Comparison of ENCODE assay signal across 10 cellular contexts in genomic region chr1:181324797-181325616, GRCh38.
DNase-seq lines count a peak whose midpoint lies in the region; ATAC-seq and TF ChIP-seq lines count a peak whose summit lies in the region.
"Had no signal": no experiment of that assay in that cellular context is flagged by ENCODE, and none has a peak within 500 bp of the region (broad histone marks: within the 10 kb centered on the region; RNA-seq: fewer than 3 reads in every experiment).

No MANE protein-coding gene starts in this region.

- H3K27ac ChIP-seq in HCT116 (ENCODE audit: low read depth, low read length), result no peak overlapping the region

- H3K4me3 ChIP-seq in HCT116 (replicated peaks in 1 of 2; ENCODE audit: low read depth in 1 of 2, low read length in 2 of 2) (peak overlapping the region in 1 of 2 experiments; percentile 40; a peak in 3 of 4 replicates), epithelial cell of esophagus (ENCODE audit: low read length) (no peak overlapping the region)

- no peaks in the 10 kb centered on the region for H3K9me2 ChIP-seq in HCT116 (ENCODE audit: insufficient read depth)

- no peaks in the 10 kb centered on the region for H4K20me1 ChIP-seq in HCT116 (ENCODE audit: insufficient read depth)

- TF ChIP-seq CTCF in HCT116 (IDR thresholded peaks at IDR 0.05 in 2 of 3, conservative IDR thresholded peaks at IDR 0.05 in 1 of 3; ENCODE audit: borderline replicate concordance in 1 of 3, insufficient read depth in 1 of 3, low read depth in 2 of 3, low read length in 2 of 3), result no peak
- TF ChIP-seq CTCF in epithelial cell of esophagus (IDR thresholded peaks at IDR 0.05; ENCODE audit: insufficient read depth, low read depth, low read length, missing control alignments), result no peak

- intact Hi-C loops in HCT116 (cut with micrococcal nuclease), result no loop called here

- no TSS peak for BruUV-seq in HCT116 (replicated peaks; lab: Mats Ljungman, UMichigan)

- H3K36me3 ChIP-seq in HCT116 (ENCODE audit: control insufficient read depth in 1 of 2, insufficient read depth in 2 of 2, low read length in 2 of 2), result no peaks in the 10 kb centered on the region

- peaks cover 7 to 15% of the 10 kb centered on the region in 2 experiments for H3K4me1 ChIP-seq in HCT116 (ENCODE audit: control insufficient read depth in 1 of 2, insufficient read depth in 2 of 2, low read length in 2 of 2)
- H3K4me1 ChIP-seq: Caco-2 had no signal

- no peak for TF ChIP-seq RAD21 in HCT116 (IDR thresholded peaks at IDR 0.05; ENCODE audit: low read depth)

- peak; percentile 66 for DNase-seq in HCT116 (ENCODE audit: low read depth, low spot score)
- DNase-seq in activated CD8-positive, alpha-beta memory T cell treated with anti-CD3 and anti-CD28 coated beads for 24 hours, result peak; percentile 74
- peak; percentile 93 for DNase-seq in epithelial cell of esophagus (ENCODE audit: low read depth)
- DNase-seq in stimulated activated CD4-positive, alpha-beta T cell treated with anti-CD3 and anti-CD28 coated beads, TNF-alpha, amount 100 ng/mL, for 4 hours (ENCODE audit: low read depth in 3 of 3), result peak in 2 of 3 experiments; percentile 40 to 41
- DNase-seq in NCI-H1105 (lab: John Stamatoyannopoulos, UW), result no peak
- DNase-seq: Caco-2, NCI-H1436 treated with DMSO at 0.1 percent for 48 hours had no signal

- H3K9ac ChIP-seq in HCT116 (ENCODE audit: low read length), result no peak overlapping the region

- no peaks in the 10 kb centered on the region for H3K9me3 ChIP-seq in HCT116 (ENCODE audit: control insufficient read depth in 1 of 2, insufficient read depth in 1 of 2, low read depth in 1 of 2, low read length in 2 of 2)
- H3K9me3 ChIP-seq: Caco-2 had no signal

- CTCF ChIA-PET in HCT116 (lab: Charles Lee), result interaction anchor here (0.7 kb wide), 1 partner anchor 98 kb away, joined by 3 read pairs; no protein-coding TSS in a partner anchor

- no peaks in the 10 kb centered on the region for H3K79me2 ChIP-seq in HCT116 (ENCODE audit: insufficient read depth, low read length)

- ATAC-seq in HCT116 (peak; percentile 97), GM18861 (IDR thresholded peaks at IDR 0.05; ENCODE audit: unreplicated experiment) (no peak), HG02642 (IDR thresholded peaks at IDR 0.05; ENCODE audit: poor library complexity, unreplicated experiment) (no peak), HG02798 (IDR thresholded peaks at IDR 0.05; ENCODE audit: poor library complexity, unreplicated experiment) (no peak)

- POLR2A ChIA-PET in HCT116 (lab: Charles Lee), result no interaction called here

- peak overlapping the region; percentile 85 for H3K4me2 ChIP-seq in HCT116 (ENCODE audit: low read length)

- RAD21 ChIA-PET in HCT116 (lab: Charles Lee; ENCODE audit: low non-redundant PET in 1 of 2, low total read pairs in 2 of 2, uncharacterized antibody in 2 of 2, unreplicated experiment in 2 of 2), result interaction anchor here in 1 of 2 experiments (0.5 kb wide), 1 partner anchor 85 kb away, joined by 3 read pairs; no protein-coding TSS in a partner anchor

- peak overlapping the region; percentile 73 for H2AFZ ChIP-seq in HCT116 (ENCODE audit: low read depth, low read length, poor library complexity, severe bottlenecking)

- TF ChIP-seq POLR2A in HCT116 (IDR thresholded peaks at IDR 0.05; ENCODE audit: borderline replicate concordance, extremely low read depth, insufficient read depth, insufficient read length), result no peak

- H3K27me3 ChIP-seq in HCT116 (ENCODE audit: insufficient read depth, low read length), result no peaks in the 10 kb centered on the region

TF ChIP-seq in HCT116, 20 proteins besides CTCF, POLR2A, EP300 and RAD21:
- TF ChIP-seq CBX3 (IDR thresholded peaks at IDR 0.05; ENCODE audit: low read depth) (peak; percentile 87), ZNF274 (IDR thresholded peaks at IDR 0.05; ENCODE audit: low read depth, low read length) (no peak), EZH2 (IDR thresholded peaks at IDR 0.05) (no peak), ELF1 (IDR thresholded peaks at IDR 0.05; ENCODE audit: borderline replicate concordance, low read depth) (no peak), FOSL1 (IDR thresholded peaks at IDR 0.05; ENCODE audit: low read depth) (peak; percentile 98), YY1 (IDR thresholded peaks at IDR 0.05; ENCODE audit: extremely low read depth, insufficient replicate concordance, low read depth, low read length) (peak; percentile 58), SP1 (IDR thresholded peaks at IDR 0.05; ENCODE audit: low read depth) (peak; percentile 87), MAX (IDR thresholded peaks at IDR 0.05) (peak; percentile 68; the same call in 1 of the 2 replicates), EZH2phosphoT487 (IDR thresholded peaks at IDR 0.05; ENCODE audit: borderline replicate concordance) (no peak), REST (IDR thresholded peaks at IDR 0.05; ENCODE audit: low read depth) (no peak), SIN3A (IDR thresholded peaks at IDR 0.05; ENCODE audit: low read depth) (no peak), CEBPB (IDR thresholded peaks at IDR 0.05; ENCODE audit: low read depth) (0 out of 2 replicates have a peak, but pooled peaks have one; percentile 34), SRF (IDR thresholded peaks at IDR 0.05; ENCODE audit: low read depth) (peak; percentile 49; the same call in 1 of the 2 replicates), POLR2AphosphoS5 (IDR thresholded peaks at IDR 0.05; ENCODE audit: low read depth, low read length) (peak; percentile 34; the same call in 1 of the 2 replicates), ZFX (IDR thresholded peaks at IDR 0.05) (no peak), JUND (IDR thresholded peaks at IDR 0.05) (peak; percentile 97), EGR1 (IDR thresholded peaks at IDR 0.05; ENCODE audit: low read depth) (peak; percentile 64), TCF7L2 (IDR thresholded peaks at IDR 0.05; ENCODE audit: borderline replicate concordance, extremely low read depth, insufficient read depth, insufficient read length) (peak; percentile 60)
- TF ChIP-seq, protein P1, sequence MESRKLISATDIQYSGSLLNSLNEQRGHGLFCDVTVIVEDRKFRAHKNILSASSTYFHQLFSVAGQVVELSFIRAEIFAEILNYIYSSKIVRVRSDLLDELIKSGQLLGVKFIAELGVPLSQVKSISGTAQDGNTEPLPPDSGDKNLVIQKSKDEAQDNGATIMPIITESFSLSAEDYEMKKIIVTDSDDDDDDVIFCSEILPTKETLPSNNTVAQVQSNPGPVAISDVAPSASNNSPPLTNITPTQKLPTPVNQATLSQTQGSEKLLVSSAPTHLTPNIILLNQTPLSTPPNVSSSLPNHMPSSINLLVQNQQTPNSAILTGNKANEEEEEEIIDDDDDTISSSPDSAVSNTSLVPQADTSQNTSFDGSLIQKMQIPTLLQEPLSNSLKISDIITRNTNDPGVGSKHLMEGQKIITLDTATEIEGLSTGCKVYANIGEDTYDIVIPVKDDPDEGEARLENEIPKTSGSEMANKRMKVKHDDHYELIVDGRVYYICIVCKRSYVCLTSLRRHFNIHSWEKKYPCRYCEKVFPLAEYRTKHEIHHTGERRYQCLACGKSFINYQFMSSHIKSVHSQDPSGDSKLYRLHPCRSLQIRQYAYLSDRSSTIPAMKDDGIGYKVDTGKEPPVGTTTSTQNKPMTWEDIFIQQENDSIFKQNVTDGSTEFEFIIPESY (IDR thresholded peaks at IDR 0.05; ENCODE audit: extremely low read depth, insufficient replicate concordance, low read length), result no peak
- TF ChIP-seq, protein P2, sequence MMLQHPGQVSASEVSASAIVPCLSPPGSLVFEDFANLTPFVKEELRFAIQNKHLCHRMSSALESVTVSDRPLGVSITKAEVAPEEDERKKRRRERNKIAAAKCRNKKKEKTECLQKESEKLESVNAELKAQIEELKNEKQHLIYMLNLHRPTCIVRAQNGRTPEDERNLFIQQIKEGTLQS (IDR thresholded peaks at IDR 0.05), result no peak
